9 cellular contexts compared by ENCODE assay signal in genomic region chr6:4906942-4907300, GRCh38.
A peak's percentile ranks its signal among the peaks of the same experiment; 100 is the strongest.
DNase-seq lines count a peak whose midpoint lies in the region; ATAC-seq and TF ChIP-seq lines count a peak whose summit lies in the region.
"Had no signal": no experiment of that assay in that cellular context is flagged by ENCODE, and none has a peak within 500 bp of the region (broad histone marks: within the 10 kb centered on the region; RNA-seq: fewer than 3 reads in every experiment).

No MANE protein-coding gene starts in this region.

- H3K36me3 Mint-ChIP-seq in brain = peaks cover 50% of the 10 kb centered on the region
- H3K36me3 Mint-ChIP-seq in stimulated activated naive CD8-positive, alpha-beta T cell treated with anti-CD3 and anti-CD28 coated beads, Interleukin-15, Interleukin-2, amounts not matched to agents 100 ng/mL and 50 ng/mL, for 24 hours (ENCODE audit: low read depth) = peaks cover 23% of the 10 kb centered on the region

- DNase-seq in activated T-cell treated with anti-CD3 and anti-CD28 coated beads for 48 hours (ENCODE audit: low read depth) (peak; percentile 9), A673 (ENCODE audit: low spot score) (no peak), hepatic stellate cell (ENCODE audit: low spot score) (no peak), GM13977 (ENCODE audit: low spot score) (no peak)
- no peak for DNase-seq in activated T-cell treated with anti-CD3 and anti-CD28 coated beads, Interleukin-2, amount 50 U/mL, for 48 hours
- DNase-seq: NCI-H187 had no signal

- CTCF ChIA-PET in A673 (lab: Charles Lee) = interaction anchor here (0.6 kb wide), 1 partner anchor 132 kb away, joined by 3 read pairs; no protein-coding TSS in a partner anchor

- peak overlapping the region in 1 of 5 experiments; percentile 66 for H3K4me3 Mint-ChIP-seq in brain
- peak overlapping the region; percentile 65 for H3K4me3 Mint-ChIP-seq in stimulated activated naive CD8-positive, alpha-beta T cell treated with anti-CD3 and anti-CD28 coated beads, Interleukin-15, Interleukin-2, amounts not matched to agents 100 ng/mL and 50 ng/mL, for 24 hours

- in situ Hi-C loops in GM13977 (cut with MboI; ENCODE audit: low pct_unique_long_range_greater_than_20kb, low sequenced_read_pairs, unreplicated experiment) = no loop called here

- H3K4me1 Mint-ChIP-seq in brain = peaks cover 51% of the 10 kb centered on the region
- H3K4me1 Mint-ChIP-seq in stimulated activated naive CD8-positive, alpha-beta T cell treated with anti-CD3 and anti-CD28 coated beads, Interleukin-15, Interleukin-2, amounts not matched to agents 100 ng/mL and 50 ng/mL, for 24 hours (ENCODE audit: low read depth) = peaks cover 35% of the 10 kb centered on the region

- H3K9me3 Mint-ChIP-seq in brain = no peaks in the 10 kb centered on the region
- H3K9me3 Mint-ChIP-seq in stimulated activated naive CD8-positive, alpha-beta T cell treated with anti-CD3 and anti-CD28 coated beads, Interleukin-15, Interleukin-2, amounts not matched to agents 100 ng/mL and 50 ng/mL, for 24 hours = no peaks in the 10 kb centered on the region

- no peak overlapping the region for H3K4me3 ChIP-seq in A673 (ENCODE audit: low read depth, low read length, poor library complexity, severe bottlenecking)

- H3K27me3 ChIP-seq in A673 (replicated peaks; ENCODE audit: insufficient read depth, low read depth, low read length, poor library complexity) = no peaks in the 10 kb centered on the region

- H3K27ac ChIP-seq in A673 (ENCODE audit: low read depth, low read length, poor library complexity, severe bottlenecking) = no peak overlapping the region

- POLR2A ChIA-PET in A673 (lab: Charles Lee; ENCODE audit: low non-redundant PET) = no interaction called here

- no peak for TF ChIP-seq CTCF in brain (conservative IDR thresholded peaks at IDR 0.05)
- TF ChIP-seq CTCF in A673 (conservative IDR thresholded peaks at IDR 0.05; ENCODE audit: low read depth, low read length) = no peak
- TF ChIP-seq CTCF in GM13977 (IDR thresholded peaks at IDR 0.05; ENCODE audit: extremely low read depth, insufficient read depth, missing control alignments) = no peak

- H3K36me3 ChIP-seq in A673 (ENCODE audit: insufficient read depth, low read length, poor library complexity, severe bottlenecking) = no peaks in the 10 kb centered on the region

- H3K27ac Mint-ChIP-seq in brain = peak overlapping the region; percentile 7 to 86 (median 47)
- peak overlapping the region; percentile 43 for H3K27ac Mint-ChIP-seq in stimulated activated naive CD8-positive, alpha-beta T cell treated with anti-CD3 and anti-CD28 coated beads, Interleukin-15, Interleukin-2, amounts not matched to agents 100 ng/mL and 50 ng/mL, for 24 hours

- intact Hi-C loops in A673 (cut with micrococcal nuclease; ENCODE audit: unreplicated experiment) = no loop called here

- no peaks in the 10 kb centered on the region for H3K27me3 Mint-ChIP-seq in brain
- no peaks in the 10 kb centered on the region for H3K27me3 Mint-ChIP-seq in stimulated activated naive CD8-positive, alpha-beta T cell treated with anti-CD3 and anti-CD28 coated beads, Interleukin-15, Interleukin-2, amounts not matched to agents 100 ng/mL and 50 ng/mL, for 24 hours

- BruUV-seq in A673 (replicated peaks; lab: Mats Ljungman, UMichigan) = no TSS peak

- peak; percentile 56 for ATAC-seq in HG03354 (IDR thresholded peaks at IDR 0.05; ENCODE audit: poor library complexity, severe bottlenecking, unreplicated experiment)

- H3K9me3 ChIP-seq in A673 (ENCODE audit: low read depth, low read length, poor library complexity, severe bottlenecking) = no peaks in the 10 kb centered on the region

- no peaks in the 10 kb centered on the region for H3K4me1 ChIP-seq in A673 (ENCODE audit: insufficient read depth, low read length, poor library complexity, severe bottlenecking)
